ENCODE assay signal across 12 cellular contexts in the genomic region with DNA sequence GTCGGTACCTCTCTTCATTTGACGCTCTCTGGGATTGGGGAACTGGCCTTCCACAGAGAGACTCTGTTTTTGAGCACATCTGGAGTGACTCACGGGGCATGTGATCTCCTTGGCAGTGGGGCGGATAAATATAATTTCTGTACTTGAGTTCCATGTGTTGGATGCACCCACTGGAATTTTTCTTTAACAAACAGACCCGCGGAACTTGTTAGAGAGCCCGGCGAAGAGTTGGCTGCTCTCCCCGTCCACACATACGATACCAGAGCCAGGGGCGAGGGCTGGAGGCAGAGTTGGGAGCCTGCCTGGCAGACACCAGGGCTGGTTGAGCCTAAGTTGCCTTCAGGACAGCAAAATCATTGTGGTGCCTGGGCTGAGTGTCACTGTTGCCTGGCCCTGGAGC. TPM values are rescaled to one million over a fixed set of nuclear protein-coding genes. Genes with fewer than 3 reads are reported as not detected.
A peak's percentile ranks its signal among the peaks of the same experiment; 100 is the strongest.
DNase-seq lines count a peak whose midpoint lies in the region; ATAC-seq and TF ChIP-seq lines count a peak whose summit lies in the region.
"Had no signal": no experiment of that assay in that cellular context is flagged by ENCODE, and none has a peak within 500 bp of the region (broad histone marks: within the 10 kb centered on the region; RNA-seq: fewer than 3 reads in every experiment).

A gene (minus strand): TSS at position 44 of the 400 bp plus-strand sequence. CDS start 233 bp downstream, outside the sequence.

- H3K4me3 ChIP-seq in coronary artery (peak within 1 kb of the TSS; percentile 61), subcutaneous abdominal adipose tissue (ENCODE audit: low read depth in 1 of 5, low read length in 5 of 5) (peak within 1 kb of the TSS in 4 of 5 donors; percentile 39 to 72 (median 56))
- H3K4me3 ChIP-seq: GM23338 had no signal

- no peaks in the 10 kb centered on the region for H3K27me3 ChIP-seq in subcutaneous abdominal adipose tissue (ENCODE audit: control insufficient read depth in 5 of 5, insufficient read depth in 4 of 5, low read length in 5 of 5)

- H3K27ac ChIP-seq in coronary artery (peak within 1 kb of the TSS; percentile 87 to 92), subcutaneous abdominal adipose tissue (ENCODE audit: low read depth, low read length) (peak within 1 kb of the TSS; percentile 65)

- H3K4me1 ChIP-seq in subcutaneous abdominal adipose tissue (ENCODE audit: control insufficient read depth in 5 of 5, insufficient read depth in 5 of 5, low read length in 5 of 5) = peaks cover 0 to 20% (median 14%) of the 10 kb centered on the region in 5 donors

- peak within 1 kb of the TSS in 1 of 5 donors; percentile 37 for H3K9ac ChIP-seq in subcutaneous abdominal adipose tissue (ENCODE audit: low read length in 5 of 5)

- H3K36me3 ChIP-seq in subcutaneous abdominal adipose tissue (ENCODE audit: control insufficient read depth in 5 of 5, insufficient read depth in 5 of 5, low read length in 5 of 5) = no peaks in the 10 kb centered on the region

- ATAC-seq in left colon = peak; percentile 23
- ATAC-seq: GM23338; stimulated activated naive CD8-positive, alpha-beta T cell treated with anti-CD3 and anti-CD28 coated beads, Interleukin-15, Interleukin-2, amounts not matched to agents 100 U/mL and 50 U/mL, for 24 hours had no signal

- no peaks in the 10 kb centered on the region for H3K9me3 ChIP-seq in subcutaneous abdominal adipose tissue (ENCODE audit: control insufficient read depth in 5 of 5, low read length in 5 of 5)

- peak; percentile 76 for DNase-seq in GM04504 (ENCODE audit: low read depth)
- peak; percentile 85 for DNase-seq in coronary artery (ENCODE audit: low spot score)
- peak; percentile 27 to 45 for DNase-seq in left colon
- DNase-seq in GM19238 (ENCODE audit: insufficient read length, low spot score) = no peak
- no peak for DNase-seq in NCI-H524 (lab: John Stamatoyannopoulos, UW)
- no peak for DNase-seq in activated CD4-positive, alpha-beta T cell treated with anti-CD3 and anti-CD28 coated beads for 1 hour
- DNase-seq in HT-29 (ENCODE audit: low spot score) = no peak
- DNase-seq: NCI-H1105; stimulated activated naive CD8-positive, alpha-beta T cell treated with anti-CD3 and anti-CD28 coated beads, Interleukin-15, Interleukin-2, amounts not matched to agents 100 U/mL and 50 U/mL, for 24 hours had no signal

- TF ChIP-seq CTCF in coronary artery (IDR thresholded peaks at IDR 0.05) = no peak

- intact Hi-C loops in left colon (cut with DNase I, micrococcal nuclease) = no loop called here

RNA-seq across cellular contexts. Expression of the gene that starts here (rescaled TPM):
- total RNA-seq in left colon = 1 to 10 TPM in 1 of 2 donors, under 1 TPM in 1; 0.89 to 2.0 TPM
- total RNA-seq in HT-29 (2014; rRNA removed; shearing (Covaris generic)) = not detected in 2 replicates
- total RNA-seq: activated T-helper 1 cell treated with anti-CD3 and anti-CD28 coated beads, Interleukin-12 subunit alpha, Interleukin-12 subunit beta, Interleukin-2, Interleukin-4 antibody, amounts not matched to agents 30 ng/mL and 10 ng/mL and 1 ng/mL, durations not matched to agents 14 hours and 24 hours and 36 hours; GM23338 had no signal

Comparison
In these comparisons a context has a peak if more than half of its experiments do, and no peak if none do; other contexts are left out.
1. DNase-seq: peak in GM04504 (single experiment), coronary artery (single experiment) and left colon (2 of 2); none in GM19238 (single experiment), NCI-H524 (0 of 2), activated CD4-positive, alpha-beta T cell treated with anti-CD3 and anti-CD28 coated beads for 1 hour (single experiment) and HT-29 (single experiment).